ENCODE assay signal across 8 cellular contexts in genomic region chr5:116652196-116652729, GRCh38.
DNase-seq lines count a peak whose midpoint lies in the region; ATAC-seq and TF ChIP-seq lines count a peak whose summit lies in the region.

No MANE protein-coding gene starts in this region.

- DNase-seq in GM12865 (ENCODE audit: low read depth) = peak; percentile 85
- peak; percentile 63 for DNase-seq in NCI-H2227 (lab: John Stamatoyannopoulos, UW; ENCODE audit: unreplicated experiment)
- peak; percentile 3 for DNase-seq in fibroblast of the conjunctiva (ENCODE audit: low read depth)
- DNase-seq in pons (ENCODE audit: low spot score) = peak; percentile 99
- no peak for DNase-seq in GF-D8 (lab: John Stamatoyannopoulos, UW)
- no peak for DNase-seq in KG1 (lab: John Stamatoyannopoulos, UW)
- no peak for DNase-seq in SKM-1 (lab: John Stamatoyannopoulos, UW; ENCODE audit: unreplicated experiment)

- H3K4me3 ChIP-seq in GM12865 (ENCODE audit: low read depth, low read length) = no peak overlapping the region; the same call in 1 of the 2 replicates

- TF ChIP-seq CTCF in GM12865 (IDR thresholded peaks at IDR 0.05; ENCODE audit: insufficient read depth, low read depth, low read length, missing control alignments) = no peak

- ATAC-seq in HG02610 (IDR thresholded peaks at IDR 0.05; ENCODE audit: unreplicated experiment) = peak; percentile 90

Comparison
In these comparisons a context has a peak if more than half of its experiments do, and no peak if none do; other contexts are left out.
1. DNase-seq: peak in GM12865 (single experiment), NCI-H2227 (single experiment), fibroblast of the conjunctiva (single experiment) and pons (single experiment); none in GF-D8 (single experiment), KG1 (single experiment) and SKM-1 (single experiment).